20 cellular contexts compared by ENCODE assay signal in the genomic region with DNA sequence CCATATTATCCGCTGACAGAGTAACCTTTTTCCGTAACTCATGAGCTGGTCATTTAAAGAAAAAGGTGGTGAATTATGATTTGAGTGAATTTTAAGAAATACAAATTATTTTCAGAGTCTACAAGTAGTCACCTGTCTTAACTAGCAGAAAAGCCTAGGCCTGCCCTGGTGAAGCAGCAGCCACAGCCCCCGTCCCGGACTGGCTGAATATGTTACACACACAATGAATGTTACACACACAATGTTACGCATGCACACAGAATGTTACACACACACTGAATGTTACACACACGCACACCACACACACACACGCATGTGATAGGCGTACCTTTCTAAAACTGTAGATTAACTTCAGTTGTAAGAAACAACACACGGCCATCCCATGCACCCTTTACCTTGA.
DNase-seq lines count a peak whose midpoint lies in the region; ATAC-seq, FAIRE-seq and TF ChIP-seq lines count a peak whose summit lies in the region.
"Had no signal": no experiment of that assay in that cellular context is flagged by ENCODE, and none has a peak within 500 bp of the region (broad histone marks: within the 10 kb centered on the region; RNA-seq: fewer than 3 reads in every experiment).

No MANE protein-coding gene starts in this region.

- H3K4me1 Mint-ChIP-seq in natural killer cell treated with Interleukin-12 subunit alpha and Interleukin-12 subunit beta and Interleukin-15 and Interleukin-18, amount 100 ng/mL, for 72 hours (ENCODE audit: low read depth in 2 of 2) = peaks cover 6 to 28% of the 10 kb centered on the region in 2 donors
- H3K4me1 Mint-ChIP-seq in natural killer cell (peaks cover 35 to 44% of the 10 kb centered on the region in 2 donors), brain (peaks cover 73% of the 10 kb centered on the region), neural progenitor cell (peaks cover 36% of the 10 kb centered on the region)

- no peak overlapping the region for H3K9ac ChIP-seq in neural progenitor cell
- H3K9ac ChIP-seq: KMS-11 had no signal

- peak overlapping the region in 1 of 2 donors; percentile 20 for H3K27ac Mint-ChIP-seq in natural killer cell treated with Interleukin-12 subunit alpha and Interleukin-12 subunit beta and Interleukin-15 and Interleukin-18, amount 100 ng/mL, for 72 hours
- H3K27ac Mint-ChIP-seq in natural killer cell (no peak overlapping the region), brain (peak overlapping the region in 4 of 5 experiments; percentile 24 to 71 (median 27)), neural progenitor cell (peak overlapping the region; percentile 7)

- H3K36me3 Mint-ChIP-seq in natural killer cell treated with Interleukin-12 subunit alpha and Interleukin-12 subunit beta and Interleukin-15 and Interleukin-18, amount 100 ng/mL, for 72 hours = no peaks in the 10 kb centered on the region
- H3K36me3 Mint-ChIP-seq in natural killer cell (no peaks in the 10 kb centered on the region), brain (peaks cover 57% of the 10 kb centered on the region), neural progenitor cell (peaks cover 42% of the 10 kb centered on the region)

- no peak for ATAC-seq in natural killer cell treated with Interleukin-12 subunit alpha and Interleukin-12 subunit beta and Interleukin-15 and Interleukin-18, amount 100 ng/mL, for 72 hours
- ATAC-seq in natural killer cell (no peak), HG02870 (IDR thresholded peaks at IDR 0.05; ENCODE audit: unreplicated experiment) (no peak)

- H3K9me3 ChIP-seq in neural progenitor cell (ENCODE audit: low read depth) = no peaks in the 10 kb centered on the region
- H3K9me3 ChIP-seq: SJCRH30 had no signal

- no peak overlapping the region for H3K4me3 Mint-ChIP-seq in natural killer cell treated with Interleukin-12 subunit alpha and Interleukin-12 subunit beta and Interleukin-15 and Interleukin-18, amount 100 ng/mL, for 72 hours
- H3K4me3 Mint-ChIP-seq in natural killer cell = no peak overlapping the region
- no peak overlapping the region for H3K4me3 Mint-ChIP-seq in brain
- no peak overlapping the region for H3K4me3 Mint-ChIP-seq in neural progenitor cell

- H3K27ac ChIP-seq in neural progenitor cell = no peak overlapping the region
- H3K27ac ChIP-seq: KMS-11, SJCRH30 had no signal

- peaks cover 74% of the 10 kb centered on the region for H3K79me2 ChIP-seq in neural progenitor cell (ENCODE audit: low read depth)

- FAIRE-seq in urothelium cell line (lab: Jason Lieb, UNC) = peak; percentile 81
- FAIRE-seq: D721Med, RCC 7860 had no signal

- peaks cover 92% of the 10 kb centered on the region for H4K20me1 ChIP-seq in neural progenitor cell (ENCODE audit: low read depth)

- H3K27me3 Mint-ChIP-seq in natural killer cell treated with Interleukin-12 subunit alpha and Interleukin-12 subunit beta and Interleukin-15 and Interleukin-18, amount 100 ng/mL, for 72 hours = no peaks in the 10 kb centered on the region
- H3K27me3 Mint-ChIP-seq in natural killer cell (ENCODE audit: low read depth in 2 of 2) = no peaks in the 10 kb centered on the region
- no peaks in the 10 kb centered on the region for H3K27me3 Mint-ChIP-seq in brain
- peaks cover 9% of the 10 kb centered on the region for H3K27me3 Mint-ChIP-seq in neural progenitor cell (ENCODE audit: insufficient read depth, low read depth)

- no peak overlapping the region for H3K4me3 ChIP-seq in neural progenitor cell
- H3K4me3 ChIP-seq: SJCRH30 had no signal

- no peak overlapping the region for H2AFZ ChIP-seq in neural progenitor cell (replicated peaks)

- no peaks in the 10 kb centered on the region for H3K27me3 ChIP-seq in neural progenitor cell
- H3K27me3 ChIP-seq: SJCRH30 had no signal

- no peak for TF ChIP-seq CTCF in natural killer cell (IDR thresholded peaks at IDR 0.05)
- TF ChIP-seq CTCF in brain (conservative IDR thresholded peaks at IDR 0.05) = no peak
- TF ChIP-seq CTCF in neural progenitor cell (IDR thresholded peaks at IDR 0.05) = no peak

- intact Hi-C loops in natural killer cell (cut with micrococcal nuclease) = no loop called here

- DNase-seq in natural killer cell treated with Interleukin-12 subunit alpha and Interleukin-12 subunit beta and Interleukin-15 and Interleukin-18, amount 100 ng/mL, for 72 hours (ENCODE audit: low spot score) = peak; percentile 8
- DNase-seq in natural killer cell (no peak), neural progenitor cell (ENCODE audit: low spot score) (no peak), urothelium cell line (ENCODE audit: low spot score) (no peak), hippocampal formation (lab: John Stamatoyannopoulos, UW) (no peak), SIG-M5 treated with dmso at 0.1 percent for 504 hours (lab: John Stamatoyannopoulos, UW; ENCODE audit: unreplicated experiment) (no peak)
- DNase-seq: AML-193, DND-41, GDM1, GOT3, NCI-H1105 treated with DMSO at 0.1 percent for 48 hours, NCI-H187, NCI-H446 treated with DMSO at 0.1 percent for 48 hours, NCI-H774, SJCRH30 had no signal

- no peaks in the 10 kb centered on the region for H3F3A ChIP-seq in neural progenitor cell (ENCODE audit: low read depth)

- H3K4me1 ChIP-seq in neural progenitor cell = peaks cover under 1% of the 10 kb centered on the region

- H3K9me3 Mint-ChIP-seq in natural killer cell treated with Interleukin-12 subunit alpha and Interleukin-12 subunit beta and Interleukin-15 and Interleukin-18, amount 100 ng/mL, for 72 hours = no peaks in the 10 kb centered on the region
- H3K9me3 Mint-ChIP-seq in natural killer cell (no peaks in the 10 kb centered on the region), brain (peaks cover 0 to 3% (median 2%) of the 10 kb centered on the region in 5 experiments), neural progenitor cell (no peaks in the 10 kb centered on the region)

- H3K36me3 ChIP-seq in neural progenitor cell = no peaks in the 10 kb centered on the region

- no peak overlapping the region for H3K4me2 ChIP-seq in neural progenitor cell
- H3K4me2 ChIP-seq: KMS-11 had no signal

Comparison
In these comparisons a context has a peak if more than half of its experiments do, and no peak if none do; other contexts are left out.
1. H3K27ac Mint-ChIP-seq: peak in brain (4 of 5) and neural progenitor cell (single experiment); none in natural killer cell (0 of 2).